In genomic region chr1:11719313-11720032, GRCh38 we compare ENCODE assay signal across 8 cellular contexts. TPM values are rescaled to one million over a fixed set of nuclear protein-coding genes. Genes with fewer than 3 reads are reported as not detected.
DNase-seq lines count a peak whose midpoint lies in the region; ATAC-seq, FAIRE-seq and TF ChIP-seq lines count a peak whose summit lies in the region.

No MANE protein-coding gene starts in this region.

- no peak for TF ChIP-seq POLR2A in HepG2 (IDR thresholded peaks at IDR 0.05; ENCODE audit: insufficient read depth in 1 of 2, low read depth in 2 of 2, low read length in 2 of 2)

- peak; percentile 67 for DNase-seq in COR-L47 (lab: John Stamatoyannopoulos, UW)
- DNase-seq in NCI-H446 treated with DMSO at 0.1 percent for 48 hours (lab: John Stamatoyannopoulos, UW), result peak; percentile 27
- DNase-seq in activated CD4-positive, alpha-beta T cell treated with anti-CD3 and anti-CD28 coated beads for 48 hours, result peak; percentile 88
- peak; percentile 78 for DNase-seq in choroid plexus epithelial cell (ENCODE audit: low read depth)
- DNase-seq in HepG2 (ENCODE audit: low spot score), result no peak
- peak; percentile 82 to 87 for DNase-seq in stimulated activated CD4-positive, alpha-beta T cell treated with anti-CD3 and anti-CD28 coated beads, Interleukin-2, amount 100 ng/mL, for 48 hours

- ATAC-seq in HepG2 (peak; percentile 68), HG03439 (IDR thresholded peaks at IDR 0.05; ENCODE audit: unreplicated experiment) (no peak)

- H3K4me2 ChIP-seq in HepG2 (ENCODE audit: low read depth, low read length), result peak overlapping the region; percentile 95

- no peak overlapping the region for H2AFZ ChIP-seq in HepG2 (ENCODE audit: low read length)

- TF ChIP-seq RAD21 in HepG2 (CRISPR knock-in tag; IDR thresholded peaks at IDR 0.05), result peak; percentile 88

- H3K4me1 ChIP-seq in HEK293 (ENCODE audit: control insufficient read depth, insufficient read depth, low read length) (no peaks in the 10 kb centered on the region), HepG2 (ENCODE audit: insufficient read depth, low read length) (peaks cover 11% of the 10 kb centered on the region)

- no peaks in the 10 kb centered on the region for H3K79me2 ChIP-seq in HepG2 (ENCODE audit: insufficient read depth, low read length)

- in situ Hi-C loops in HepG2 (cut with HindIII; ENCODE audit: extremely low pct_ligation_motif_present, low pct_unique_long_range_greater_than_20kb), result loop anchor here (5.0 to 10.0 kb wide), 2 partner anchors 57 to 245 kb away; partner anchors contain the start of genes DISP3 and FBXO6

- POLR2A ChIA-PET in HEK293 (lab: Yijun Ruan, JAX) (interaction anchor here (0.6 to 1.1 kb wide), 2 partner anchors 50 to 56 kb away, joined by 3 read pairs; partner anchors contain the start of gene FBXO6), HepG2 (lab: Yijun Ruan, JAX) (interaction anchor here (1.5 to 2.1 kb wide), 5 partner anchors 12 to 66 kb away, joined by 4 to 9 read pairs (median 7); partner anchors contain the start of genes AGTRAP and FBXO6)

- H3K9ac ChIP-seq in HepG2 (ENCODE audit: insufficient read depth, low read depth, low read length), result no peak overlapping the region

- intact Hi-C loops in HepG2 (cut with micrococcal nuclease; ENCODE audit: unreplicated experiment), result loop anchor here (1.0 to 5.0 kb wide), 2 partner anchors 55 to 67 kb away; partner anchors contain the start of genes FBXO2, FBXO44 and FBXO6

- no peaks in the 10 kb centered on the region for H3K9me3 ChIP-seq in HEK293 (ENCODE audit: control insufficient read depth, insufficient read depth, low read depth, low read length)
- H3K9me3 ChIP-seq in HepG2 (ENCODE audit: low read length), result no peaks in the 10 kb centered on the region

- H3K4me3 ChIP-seq in HEK293 (ENCODE audit: low read depth, low read length) (peak overlapping the region; percentile 11), choroid plexus epithelial cell (ENCODE audit: low read depth, low read length) (peak overlapping the region; percentile 33), HepG2 (replicated peaks in 1 of 3; ENCODE audit: insufficient read depth in 1 of 3, low read depth in 2 of 3, low read length in 3 of 3) (peak overlapping the region; percentile 44 to 72 (median 46); a peak in 5 of 6 replicates)

- 10% methylated on average over 42 of the region's 44 CpGs for WGBS in HepG2 (ENCODE audit: low lambda C conversion rate)

- BruUV-seq in HepG2 (replicated peaks; lab: Mats Ljungman, UMichigan), result no TSS peak

- H3K36me3 ChIP-seq in HEK293 (ENCODE audit: control insufficient read depth in 2 of 2, insufficient read depth in 1 of 2, low read length in 2 of 2) (no peaks in the 10 kb centered on the region), HepG2 (replicated peaks in 1 of 2; ENCODE audit: control insufficient read depth in 1 of 2, insufficient read depth in 2 of 2, low read length in 2 of 2) (no peaks in the 10 kb centered on the region)

- TF ChIP-seq EP300 in HepG2 (IDR thresholded peaks at IDR 0.05; ENCODE audit: low read depth in 2 of 2, low read length in 2 of 2) (no peak), HepG2 (CRISPR knock-in tag; IDR thresholded peaks at IDR 0.05; ENCODE audit: borderline replicate concordance) (no peak)

- no peaks in the 10 kb centered on the region for H4K20me1 ChIP-seq in HepG2 (ENCODE audit: insufficient read depth, low read length)

- H3K27ac ChIP-seq in HEK293 (ENCODE audit: extremely low read depth, low read depth, low read length) (no peak overlapping the region), HepG2 (ENCODE audit: extremely low read length, insufficient read depth, low read length) (no peak overlapping the region)

- H3K27me3 ChIP-seq in HepG2 (ENCODE audit: control insufficient read depth in 1 of 2, insufficient read depth in 2 of 2, low read length in 2 of 2), result peaks cover 6 to 40% of the 10 kb centered on the region in 2 experiments; a peak in 4 of 5 replicates

- FAIRE-seq in HepG2 (lab: Jason Lieb, UNC), result peak; percentile 80

- CTCF ChIA-PET in HEK293 (lab: Yijun Ruan, JAX) (interaction anchor here (0.6 to 4.5 kb wide), 26 partner anchors 8 to 682 kb away, joined by 3 to 38 read pairs (median 4); partner anchors contain the start of genes AGTRAP, FBXO2, FBXO44 and FBXO6), HepG2 (lab: Yijun Ruan, JAX; ENCODE audit: low intra/inter-chr PET ratio, low total read pairs) (interaction anchor here (0.7 to 1.8 kb wide), 4 partner anchors 55 to 241 kb away, joined by 3 to 15 read pairs (median 6); partner anchors contain the start of genes DISP3 and FBXO6)

- TF ChIP-seq CTCF in HEK293 (tag by site-specific recombination; IDR thresholded peaks at IDR 0.05), result peak; percentile 93
- peak; percentile 96 for TF ChIP-seq CTCF in choroid plexus epithelial cell (conservative IDR thresholded peaks at IDR 0.05; ENCODE audit: low read depth, low read length)
- peak; percentile 95 for TF ChIP-seq CTCF in HepG2 (CRISPR knock-in tag; IDR thresholded peaks at IDR 0.05)

RNA-seq across cellular contexts. Expression of gene AGTRAP, which starts 16.5 kb away (rescaled TPM):
- 15.7 and 32.0 TPM in 2 replicates for total RNA-seq in HepG2 (2016; rRNA removed; fragmentation: Illumina TruSeq; extraction: Trizol)
- 18.6 and 25.8 TPM in 2 replicates for total RNA-seq in HepG2 (2016; cell fraction: cytosol; rRNA removed; fragmentation: Illumina TruSeq; extraction: Trizol; ENCODE audit: low read depth)
- total RNA-seq in HepG2 (2016; cell fraction: insoluble cytoplasmic fraction; rRNA removed; fragmentation: Illumina TruSeq; extraction: Trizol), result 15.6 and 33.2 TPM in 2 replicates
- total RNA-seq in HepG2 (2016; cell fraction: membrane; rRNA removed; fragmentation: Illumina TruSeq; extraction: Trizol), result 23.1 and 27.7 TPM in 2 replicates
- total RNA-seq in HepG2 (2016; cell fraction: nucleus; rRNA removed; fragmentation: Illumina TruSeq; extraction: Trizol), result 23.8 and 30.7 TPM in 2 replicates
- 28.3 and 35.4 TPM in 2 replicates for polyA plus RNA-seq in HepG2 (2011; rRNA removed)
- 29.2 and 46.7 TPM in 2 replicates for polyA plus RNA-seq in HepG2 (2011; cell fraction: cytosol; rRNA removed)
- 39.3 TPM in 2 replicates for polyA plus RNA-seq in HepG2 (2011; cell fraction: nucleus; rRNA removed)
- 22.4 and 25.3 TPM in 2 replicates for polyA plus RNA-seq in HepG2 (2012)
- 25.0 and 27.3 TPM in 2 replicates for polyA plus RNA-seq in HepG2 (2016; cell fraction: cytosol; fragmentation: Illumina TruSeq; extraction: Trizol; ENCODE audit: low read depth)
- 15.8 and 17.2 TPM in 2 replicates for polyA plus RNA-seq in HepG2 (2016; cell fraction: insoluble cytoplasmic fraction; fragmentation: Illumina TruSeq; extraction: Trizol; ENCODE audit: low read depth)
- polyA plus RNA-seq in HepG2 (2016; cell fraction: membrane; fragmentation: Illumina TruSeq; extraction: Trizol; ENCODE audit: low read depth), result 26.4 and 29.2 TPM in 2 replicates
- 49.1 and 50.0 TPM in 2 replicates for polyA plus RNA-seq in HepG2 (2016; cell fraction: nucleus; fragmentation: Illumina TruSeq; extraction: Trizol; ENCODE audit: insufficient read depth, low read depth)
- polyA minus RNA-seq in HepG2 (2011; rRNA and poly(A)+ RNA removed; ENCODE audit: low replicate concordance), result 34.5 and 53.9 TPM in 2 replicates
- polyA minus RNA-seq in HepG2 (2011; cell fraction: cytosol; rRNA and poly(A)+ RNA removed), result 15.4 and 16.0 TPM in 2 replicates
- 8.0 and 8.6 TPM in 2 replicates for polyA minus RNA-seq in HepG2 (2011; cell fraction: nucleus; rRNA and poly(A)+ RNA removed)

RNA-seq across cellular contexts. Expression of gene DRAXIN, which starts 28.0 kb away (rescaled TPM):
- total RNA-seq in HepG2 (2016; rRNA removed; fragmentation: Illumina TruSeq; extraction: Trizol), result 0.02 TPM in 1 of 2 replicates, not detected in the other
- not detected in 2 replicates for total RNA-seq in HepG2 (2016; cell fraction: cytosol; rRNA removed; fragmentation: Illumina TruSeq; extraction: Trizol; ENCODE audit: low read depth)
- total RNA-seq in HepG2 (2016; cell fraction: insoluble cytoplasmic fraction; rRNA removed; fragmentation: Illumina TruSeq; extraction: Trizol), result 0.02 TPM in 1 of 2 replicates, not detected in the other
- not detected in 2 replicates for total RNA-seq in HepG2 (2016; cell fraction: membrane; rRNA removed; fragmentation: Illumina TruSeq; extraction: Trizol)
- total RNA-seq in HepG2 (2016; cell fraction: nucleus; rRNA removed; fragmentation: Illumina TruSeq; extraction: Trizol), result not detected in 2 replicates
- not detected in 2 replicates for polyA plus RNA-seq in HepG2 (2011; rRNA removed)
- under 0.01 TPM in 1 of 2 replicates, not detected in the other for polyA plus RNA-seq in HepG2 (2011; cell fraction: cytosol; rRNA removed)
- not detected in 2 replicates for polyA plus RNA-seq in HepG2 (2011; cell fraction: nucleus; rRNA removed)
- not detected in 2 replicates for polyA plus RNA-seq in HepG2 (2012)
- polyA plus RNA-seq in HepG2 (2016; cell fraction: cytosol; fragmentation: Illumina TruSeq; extraction: Trizol; ENCODE audit: low read depth), result not detected in 2 replicates
- polyA plus RNA-seq in HepG2 (2016; cell fraction: insoluble cytoplasmic fraction; fragmentation: Illumina TruSeq; extraction: Trizol; ENCODE audit: low read depth), result not detected in 2 replicates
- not detected in 2 replicates for polyA plus RNA-seq in HepG2 (2016; cell fraction: membrane; fragmentation: Illumina TruSeq; extraction: Trizol; ENCODE audit: low read depth)
- 0.05 TPM in 1 of 2 replicates, not detected in the other for polyA plus RNA-seq in HepG2 (2016; cell fraction: nucleus; fragmentation: Illumina TruSeq; extraction: Trizol; ENCODE audit: insufficient read depth, low read depth)
- 0.09 and 0.10 TPM in 2 replicates for polyA minus RNA-seq in HepG2 (2011; rRNA and poly(A)+ RNA removed; ENCODE audit: low replicate concordance)
- polyA minus RNA-seq in HepG2 (2011; cell fraction: cytosol; rRNA and poly(A)+ RNA removed), result not detected in 2 replicates
- polyA minus RNA-seq in HepG2 (2011; cell fraction: nucleus; rRNA and poly(A)+ RNA removed), result not detected in 2 replicates

RNA-seq across cellular contexts. Expression of gene MAD2L2, which starts 38.5 kb away (rescaled TPM):
- total RNA-seq in HepG2 (2016; rRNA removed; fragmentation: Illumina TruSeq; extraction: Trizol), result 37.6 and 53.8 TPM in 2 replicates
- total RNA-seq in HepG2 (2016; cell fraction: cytosol; rRNA removed; fragmentation: Illumina TruSeq; extraction: Trizol; ENCODE audit: low read depth), result 164 and 195 TPM in 2 replicates
- 34.8 and 55.0 TPM in 2 replicates for total RNA-seq in HepG2 (2016; cell fraction: insoluble cytoplasmic fraction; rRNA removed; fragmentation: Illumina TruSeq; extraction: Trizol)
- 127 and 152 TPM in 2 replicates for total RNA-seq in HepG2 (2016; cell fraction: membrane; rRNA removed; fragmentation: Illumina TruSeq; extraction: Trizol)
- 28.6 and 32.6 TPM in 2 replicates for total RNA-seq in HepG2 (2016; cell fraction: nucleus; rRNA removed; fragmentation: Illumina TruSeq; extraction: Trizol)
- 51.8 and 53.0 TPM in 2 replicates for polyA plus RNA-seq in HepG2 (2011; rRNA removed)
- 56.2 and 86.8 TPM in 2 replicates for polyA plus RNA-seq in HepG2 (2011; cell fraction: cytosol; rRNA removed)
- 69.0 and 73.0 TPM in 2 replicates for polyA plus RNA-seq in HepG2 (2011; cell fraction: nucleus; rRNA removed)
- polyA plus RNA-seq in HepG2 (2012), result 33.6 and 38.0 TPM in 2 replicates
- 231 and 260 TPM in 2 replicates for polyA plus RNA-seq in HepG2 (2016; cell fraction: cytosol; fragmentation: Illumina TruSeq; extraction: Trizol; ENCODE audit: low read depth)
- 43.5 and 51.8 TPM in 2 replicates for polyA plus RNA-seq in HepG2 (2016; cell fraction: insoluble cytoplasmic fraction; fragmentation: Illumina TruSeq; extraction: Trizol; ENCODE audit: low read depth)
- 147 and 163 TPM in 2 replicates for polyA plus RNA-seq in HepG2 (2016; cell fraction: membrane; fragmentation: Illumina TruSeq; extraction: Trizol; ENCODE audit: low read depth)
- 60.5 and 63.4 TPM in 2 replicates for polyA plus RNA-seq in HepG2 (2016; cell fraction: nucleus; fragmentation: Illumina TruSeq; extraction: Trizol; ENCODE audit: insufficient read depth, low read depth)
- polyA minus RNA-seq in HepG2 (2011; rRNA and poly(A)+ RNA removed; ENCODE audit: low replicate concordance), result 65.7 and 126 TPM in 2 replicates
- polyA minus RNA-seq in HepG2 (2011; cell fraction: cytosol; rRNA and poly(A)+ RNA removed), result 20.8 and 24.6 TPM in 2 replicates
- polyA minus RNA-seq in HepG2 (2011; cell fraction: nucleus; rRNA and poly(A)+ RNA removed), result 15.5 and 18.3 TPM in 2 replicates

RNA-seq across cellular contexts. Expression of gene C1orf167, which starts 42.5 kb away (rescaled TPM):
- total RNA-seq in HepG2 (2016; rRNA removed; fragmentation: Illumina TruSeq; extraction: Trizol), result not detected in 2 replicates
- total RNA-seq in HepG2 (2016; cell fraction: cytosol; rRNA removed; fragmentation: Illumina TruSeq; extraction: Trizol; ENCODE audit: low read depth), result not detected in 2 replicates
- not detected in 2 replicates for total RNA-seq in HepG2 (2016; cell fraction: insoluble cytoplasmic fraction; rRNA removed; fragmentation: Illumina TruSeq; extraction: Trizol)
- total RNA-seq in HepG2 (2016; cell fraction: membrane; rRNA removed; fragmentation: Illumina TruSeq; extraction: Trizol), result not detected in 2 replicates
- total RNA-seq in HepG2 (2016; cell fraction: nucleus; rRNA removed; fragmentation: Illumina TruSeq; extraction: Trizol), result not detected in 2 replicates
- polyA plus RNA-seq in HepG2 (2011; rRNA removed), result not detected in 2 replicates
- not detected in 2 replicates for polyA plus RNA-seq in HepG2 (2011; cell fraction: cytosol; rRNA removed)
- polyA plus RNA-seq in HepG2 (2011; cell fraction: nucleus; rRNA removed), result 0.19 TPM in 1 of 2 replicates, not detected in the other
- 0.72 TPM in 1 of 2 replicates, not detected in the other for polyA plus RNA-seq in HepG2 (2012)
- polyA plus RNA-seq in HepG2 (2016; cell fraction: cytosol; fragmentation: Illumina TruSeq; extraction: Trizol; ENCODE audit: low read depth), result not detected in 2 replicates
- polyA plus RNA-seq in HepG2 (2016; cell fraction: insoluble cytoplasmic fraction; fragmentation: Illumina TruSeq; extraction: Trizol; ENCODE audit: low read depth), result not detected in 2 replicates
- not detected in 2 replicates for polyA plus RNA-seq in HepG2 (2016; cell fraction: membrane; fragmentation: Illumina TruSeq; extraction: Trizol; ENCODE audit: low read depth)
- not detected in 2 replicates for polyA plus RNA-seq in HepG2 (2016; cell fraction: nucleus; fragmentation: Illumina TruSeq; extraction: Trizol; ENCODE audit: insufficient read depth, low read depth)
- polyA minus RNA-seq in HepG2 (2011; rRNA and poly(A)+ RNA removed; ENCODE audit: low replicate concordance), result not detected in 2 replicates
- polyA minus RNA-seq in HepG2 (2011; cell fraction: cytosol; rRNA and poly(A)+ RNA removed), result not detected in 2 replicates
- polyA minus RNA-seq in HepG2 (2011; cell fraction: nucleus; rRNA and poly(A)+ RNA removed), result not detected in 2 replicates

RNA-seq across cellular contexts. Expression of gene FBXO6, which starts 55.5 kb away (rescaled TPM):
- 10.0 and 10.7 TPM in 2 replicates for total RNA-seq in HepG2 (2016; rRNA removed; fragmentation: Illumina TruSeq; extraction: Trizol)
- total RNA-seq in HepG2 (2016; cell fraction: cytosol; rRNA removed; fragmentation: Illumina TruSeq; extraction: Trizol; ENCODE audit: low read depth), result 21.0 and 25.0 TPM in 2 replicates
- 8.7 and 9.5 TPM in 2 replicates for total RNA-seq in HepG2 (2016; cell fraction: insoluble cytoplasmic fraction; rRNA removed; fragmentation: Illumina TruSeq; extraction: Trizol)
- 20.2 and 24.8 TPM in 2 replicates for total RNA-seq in HepG2 (2016; cell fraction: membrane; rRNA removed; fragmentation: Illumina TruSeq; extraction: Trizol)
- 4.0 and 5.2 TPM in 2 replicates for total RNA-seq in HepG2 (2016; cell fraction: nucleus; rRNA removed; fragmentation: Illumina TruSeq; extraction: Trizol)
- polyA plus RNA-seq in HepG2 (2011; rRNA removed), result 8.0 and 8.1 TPM in 2 replicates
- 7.1 and 10.5 TPM in 2 replicates for polyA plus RNA-seq in HepG2 (2011; cell fraction: cytosol; rRNA removed)
- 3.5 and 4.5 TPM in 2 replicates for polyA plus RNA-seq in HepG2 (2011; cell fraction: nucleus; rRNA removed)
- 2.1 and 2.9 TPM in 2 replicates for polyA plus RNA-seq in HepG2 (2012)
- 34.0 and 38.4 TPM in 2 replicates for polyA plus RNA-seq in HepG2 (2016; cell fraction: cytosol; fragmentation: Illumina TruSeq; extraction: Trizol; ENCODE audit: low read depth)
- 11.8 and 12.6 TPM in 2 replicates for polyA plus RNA-seq in HepG2 (2016; cell fraction: insoluble cytoplasmic fraction; fragmentation: Illumina TruSeq; extraction: Trizol; ENCODE audit: low read depth)
- polyA plus RNA-seq in HepG2 (2016; cell fraction: membrane; fragmentation: Illumina TruSeq; extraction: Trizol; ENCODE audit: low read depth), result 23.7 and 27.8 TPM in 2 replicates
- polyA plus RNA-seq in HepG2 (2016; cell fraction: nucleus; fragmentation: Illumina TruSeq; extraction: Trizol; ENCODE audit: insufficient read depth, low read depth), result 9.0 and 9.5 TPM in 2 replicates
- 3.3 and 10.2 TPM in 2 replicates for polyA minus RNA-seq in HepG2 (2011; rRNA and poly(A)+ RNA removed; ENCODE audit: low replicate concordance)
- polyA minus RNA-seq in HepG2 (2011; cell fraction: cytosol; rRNA and poly(A)+ RNA removed), result 2.5 and 3.6 TPM in 2 replicates
- polyA minus RNA-seq in HepG2 (2011; cell fraction: nucleus; rRNA and poly(A)+ RNA removed), result 0.64 and 1.1 TPM in 2 replicates
